18 cellular contexts compared by ENCODE assay signal in genomic region chr9:5876711-5877110, GRCh38. TPM values are rescaled to one million over a fixed set of nuclear protein-coding genes. Genes with fewer than 3 reads are reported as not detected.
"Had no signal": no experiment of that assay in that cellular context is flagged by ENCODE, and none has a peak within 500 bp of the region (broad histone marks: within the 10 kb centered on the region; RNA-seq: fewer than 3 reads in every experiment).

No MANE protein-coding gene starts in this region.

- H3K9me3 Mint-ChIP-seq: activated naive CD4-positive, alpha-beta T cell treated with anti-CD3 and anti-CD28 coated beads, Interleukin-2, amount 50 U/mL, for 72 hours had no signal

- H3K4me3 Mint-ChIP-seq: brain; stimulated activated effector memory CD8-positive, alpha-beta T cell treated with anti-CD3 and anti-CD28 coated beads, Interleukin-12 subunit alpha, Interleukin-12 subunit beta, amount 100 ng/mL, for 72 hours; T-helper 17 cell had no signal

- H3K36me3 Mint-ChIP-seq: stimulated activated effector memory CD8-positive, alpha-beta T cell treated with anti-CD3 and anti-CD28 coated beads, Interleukin-12 subunit alpha, Interleukin-12 subunit beta, amount 100 ng/mL, for 72 hours had no signal

- DNase-seq: activated effector memory CD4-positive, alpha-beta T cell treated with Interleukin-2 at 50 U/mL for 16 hours; activated T-cell treated with anti-CD3 and anti-CD28 coated beads, Interleukin-2, amount 50 U/mL, for 1 hour; amygdala; cerebellar nuclear complex; dermis blood vessel endothelial cell; kidney; left ventricle myocardium superior; small intestine; T-helper 17 cell; tibial artery; uterus had no signal

- H3K27me3 Mint-ChIP-seq: brain, T-helper 17 cell had no signal

- H3K27ac Mint-ChIP-seq: activated naive CD4-positive, alpha-beta T cell treated with anti-CD3 and anti-CD28 coated beads, Interleukin-2, amount 50 U/mL, for 72 hours; brain; T-helper 17 cell had no signal

- H3K9me3 ChIP-seq: esophagus muscularis mucosa, tibial artery, uterus had no signal

- H3K27me3 ChIP-seq: esophagus muscularis mucosa, tibial artery, uterus had no signal

- H3K4me3 ChIP-seq: esophagus muscularis mucosa, tibial artery, uterus had no signal

- H3K4me1 ChIP-seq: esophagus muscularis mucosa, tibial artery, uterus had no signal

- ATAC-seq: activated CD4-positive, CD25-positive, alpha-beta regulatory T cell treated with anti-CD3 and anti-CD28 coated beads, Interleukin-2, amount 50 U/mL, for 24 hours; activated naive CD4-positive, alpha-beta T cell treated with anti-CD3 and anti-CD28 coated beads, Interleukin-2, amount 50 U/mL, for 72 hours; left ventricle myocardium superior; stimulated activated effector memory CD8-positive, alpha-beta T cell treated with anti-CD3 and anti-CD28 coated beads, Interleukin-12 subunit alpha, Interleukin-12 subunit beta, amount 100 ng/mL, for 72 hours; T-helper 17 cell had no signal

- FAIRE-seq: kidney, small intestine, TTC549 had no signal

- H3K27ac ChIP-seq: esophagus muscularis mucosa, tibial artery, uterus had no signal

- H3K36me3 ChIP-seq: uterus had no signal

- H3K4me1 Mint-ChIP-seq: brain, T-helper 17 cell had no signal

RNA-seq across cellular contexts. Expression of gene MLANA, which starts 14.0 kb away (rescaled TPM):
- total RNA-seq: activated naive CD4-positive, alpha-beta T cell treated with anti-CD3 and anti-CD28 coated beads, Interleukin-2, amount 50 U/mL, for 72 hours; dermis blood vessel endothelial cell; esophagus muscularis mucosa; fibroblast of villous mesenchyme; kidney; left ventricle myocardium superior; T-helper 17 cell; uterus had no signal
- polyA plus RNA-seq: small intestine had no signal
